Comparison of ENCODE assay signal across 23 cellular contexts in genomic region chr17:66447159-66447558, GRCh38.
DNase-seq lines count a peak whose midpoint lies in the region; ATAC-seq, FAIRE-seq and TF ChIP-seq lines count a peak whose summit lies in the region.
"Had no signal": no experiment of that assay in that cellular context is flagged by ENCODE, and none has a peak within 500 bp of the region (broad histone marks: within the 10 kb centered on the region; RNA-seq: fewer than 3 reads in every experiment).

No MANE protein-coding gene starts in this region.

- FAIRE-seq in bronchial epithelial cell (lab: Jason Lieb, UNC): peak; percentile 64
- FAIRE-seq: GM18507 had no signal

- POLR2A ChIA-PET in activated CD8-positive, alpha-beta T cell treated with anti-CD3 and anti-CD28 coated beads for 36 hours (lab: Charles Lee): interaction anchor here (0.6 to 1.2 kb wide), 3 partner anchors 11 to 206 kb away, joined by 3 read pairs; no protein-coding TSS in a partner anchor
- POLR2A ChIA-PET in activated CD8-positive, alpha-beta T cell treated with anti-CD3 and anti-CD28 coated beads, Interleukin-2, amount 10 ng/mL, durations not matched to agents 7 days and 5 days (lab: Charles Lee): no interaction called here
- POLR2A ChIA-PET in CD4-positive, alpha-beta T cell (lab: Charles Lee): no interaction called here

- ATAC-seq in activated CD8-positive, alpha-beta T cell treated with anti-CD3 and anti-CD28 coated beads for 36 hours: no peak
- no peak for ATAC-seq in activated CD8-positive, alpha-beta T cell treated with anti-CD3 and anti-CD28 coated beads, Interleukin-2, amount 10 ng/mL, durations not matched to agents 7 days and 5 days
- ATAC-seq in CD4-positive, alpha-beta T cell (ENCODE audit: poor library complexity): no peak

- intact Hi-C loops in activated CD8-positive, alpha-beta T cell treated with anti-CD3 and anti-CD28 coated beads for 36 hours (cut with micrococcal nuclease): no loop called here
- intact Hi-C loops in CD4-positive, alpha-beta T cell (cut with DNase I, micrococcal nuclease): no loop called here

- peaks cover 81% of the 10 kb centered on the region for H3K4me1 Mint-ChIP-seq in activated CD8-positive, alpha-beta T cell treated with anti-CD3 and anti-CD28 coated beads for 36 hours (ENCODE audit: low read depth)
- H3K4me1 Mint-ChIP-seq in activated CD8-positive, alpha-beta T cell treated with anti-CD3 and anti-CD28 coated beads, Interleukin-2, amount 10 ng/mL, durations not matched to agents 7 days and 5 days (ENCODE audit: low read depth): peaks cover 41% of the 10 kb centered on the region
- peaks cover 96% of the 10 kb centered on the region for H3K4me1 Mint-ChIP-seq in CD4-positive, alpha-beta T cell (ENCODE audit: low read depth)

- no peak for TF ChIP-seq CTCF in activated CD8-positive, alpha-beta T cell treated with anti-CD3 and anti-CD28 coated beads for 36 hours (IDR thresholded peaks at IDR 0.05)
- no peak for TF ChIP-seq CTCF in CD4-positive, alpha-beta T cell (IDR thresholded peaks at IDR 0.05)
- TF ChIP-seq CTCF in bronchial epithelial cell (IDR thresholded peaks at IDR 0.05; ENCODE audit: insufficient read depth, low read length, severe bottlenecking): no peak

- H3K27ac Mint-ChIP-seq in activated CD8-positive, alpha-beta T cell treated with anti-CD3 and anti-CD28 coated beads for 36 hours: peak overlapping the region; percentile 41
- H3K27ac Mint-ChIP-seq in activated CD8-positive, alpha-beta T cell treated with anti-CD3 and anti-CD28 coated beads, Interleukin-2, amount 10 ng/mL, durations not matched to agents 7 days and 5 days: no peak overlapping the region
- H3K27ac Mint-ChIP-seq in CD4-positive, alpha-beta T cell: peak overlapping the region; percentile 79

- DNase-seq in activated CD8-positive, alpha-beta T cell treated with anti-CD3 and anti-CD28 coated beads for 36 hours: no peak
- no peak for DNase-seq in activated CD8-positive, alpha-beta T cell treated with anti-CD3 and anti-CD28 coated beads, Interleukin-2, amount 10 ng/mL, durations not matched to agents 7 days and 5 days
- no peak for DNase-seq in CD4-positive, alpha-beta T cell
- DNase-seq in bronchial epithelial cell (ENCODE audit: low read depth) (no peak), iPS-NIHi7 (ENCODE audit: extremely low spot score) (no peak), GF-D8 (lab: John Stamatoyannopoulos, UW) (no peak), NCI-H2081 treated with DMSO at 0.1 percent for 48 hours (lab: John Stamatoyannopoulos, UW) (no peak)
- DNase-seq: 8988T, ACHN, DMS79, H7, Kasumi-1, NCI-H1092 treated with DMSO at 0.1 percent for 48 hours, NCI-H1436 treated with DMSO at 0.1 percent for 48 hours, NCI-H187 treated with DMSO at 0.1 percent for 48 hours, NCI-H2107, NCI-H446, NCI-H524 treated with DMSO at 0.1 percent for 48 hours, NCI-H774, RPMI8226, SHP77 had no signal

- H3K36me3 ChIP-seq in KOPT-K1 (ENCODE audit: insufficient read depth, low read length) (peaks cover 6% of the 10 kb centered on the region; the same call in 1 of the 2 replicates), bronchial epithelial cell (ENCODE audit: control insufficient read depth, insufficient read depth, low read length) (no peaks in the 10 kb centered on the region)

- CTCF ChIA-PET in activated CD8-positive, alpha-beta T cell treated with anti-CD3 and anti-CD28 coated beads for 36 hours (lab: Charles Lee): no interaction called here
- CTCF ChIA-PET in activated CD8-positive, alpha-beta T cell treated with anti-CD3 and anti-CD28 coated beads, Interleukin-2, amount 10 ng/mL, durations not matched to agents 7 days and 5 days (lab: Charles Lee): interaction anchor here (1.5 kb wide), 1 partner anchor 15 kb away, joined by 3 read pairs; no protein-coding TSS in a partner anchor
- CTCF ChIA-PET in CD4-positive, alpha-beta T cell (lab: Charles Lee): no interaction called here

- H3K27ac ChIP-seq in CD4-positive, alpha-beta T cell (ENCODE audit: low read depth, low read length): no peak overlapping the region
- H3K27ac ChIP-seq in KOPT-K1 (ENCODE audit: low read depth, low read length, poor library complexity, severe bottlenecking): peak overlapping the region; percentile 37

- no peaks in the 10 kb centered on the region for H3K9me3 ChIP-seq in CD4-positive, alpha-beta T cell (ENCODE audit: control insufficient read depth, low read length)
- H3K9me3 ChIP-seq in KOPT-K1 (ENCODE audit: insufficient read depth, low read length, poor library complexity, severe bottlenecking): no peaks in the 10 kb centered on the region

- H3K4me3 ChIP-seq in bronchial epithelial cell (ENCODE audit: low read depth, low read length): no peak overlapping the region

- H3K9me3 Mint-ChIP-seq in activated CD8-positive, alpha-beta T cell treated with anti-CD3 and anti-CD28 coated beads for 36 hours: no peaks in the 10 kb centered on the region
- H3K9me3 Mint-ChIP-seq in activated CD8-positive, alpha-beta T cell treated with anti-CD3 and anti-CD28 coated beads, Interleukin-2, amount 10 ng/mL, durations not matched to agents 7 days and 5 days (ENCODE audit: insufficient read depth): no peaks in the 10 kb centered on the region
- H3K9me3 Mint-ChIP-seq in CD4-positive, alpha-beta T cell: no peaks in the 10 kb centered on the region

- no peak overlapping the region for H3K4me3 Mint-ChIP-seq in activated CD8-positive, alpha-beta T cell treated with anti-CD3 and anti-CD28 coated beads for 36 hours
- no peak overlapping the region for H3K4me3 Mint-ChIP-seq in activated CD8-positive, alpha-beta T cell treated with anti-CD3 and anti-CD28 coated beads, Interleukin-2, amount 10 ng/mL, durations not matched to agents 7 days and 5 days
- H3K4me3 Mint-ChIP-seq in CD4-positive, alpha-beta T cell: no peak overlapping the region

- no peaks in the 10 kb centered on the region for H3K27me3 Mint-ChIP-seq in activated CD8-positive, alpha-beta T cell treated with anti-CD3 and anti-CD28 coated beads for 36 hours
- H3K27me3 Mint-ChIP-seq in activated CD8-positive, alpha-beta T cell treated with anti-CD3 and anti-CD28 coated beads, Interleukin-2, amount 10 ng/mL, durations not matched to agents 7 days and 5 days (ENCODE audit: low read depth): no peaks in the 10 kb centered on the region
- H3K27me3 Mint-ChIP-seq in CD4-positive, alpha-beta T cell: no peaks in the 10 kb centered on the region

- H3K36me3 Mint-ChIP-seq in activated CD8-positive, alpha-beta T cell treated with anti-CD3 and anti-CD28 coated beads for 36 hours (ENCODE audit: low read depth): peaks cover 47% of the 10 kb centered on the region
- peaks cover 51% of the 10 kb centered on the region for H3K36me3 Mint-ChIP-seq in activated CD8-positive, alpha-beta T cell treated with anti-CD3 and anti-CD28 coated beads, Interleukin-2, amount 10 ng/mL, durations not matched to agents 7 days and 5 days (ENCODE audit: low read depth)
- peaks cover 37% of the 10 kb centered on the region for H3K36me3 Mint-ChIP-seq in CD4-positive, alpha-beta T cell (ENCODE audit: low read depth)

- H3K27me3 ChIP-seq in CD4-positive, alpha-beta T cell (ENCODE audit: control insufficient read depth, insufficient read depth, low read length): no peaks in the 10 kb centered on the region
- H3K27me3 ChIP-seq in bronchial epithelial cell (ENCODE audit: control insufficient read depth, insufficient read depth, low read length): no peaks in the 10 kb centered on the region
